In the genomic region with DNA sequence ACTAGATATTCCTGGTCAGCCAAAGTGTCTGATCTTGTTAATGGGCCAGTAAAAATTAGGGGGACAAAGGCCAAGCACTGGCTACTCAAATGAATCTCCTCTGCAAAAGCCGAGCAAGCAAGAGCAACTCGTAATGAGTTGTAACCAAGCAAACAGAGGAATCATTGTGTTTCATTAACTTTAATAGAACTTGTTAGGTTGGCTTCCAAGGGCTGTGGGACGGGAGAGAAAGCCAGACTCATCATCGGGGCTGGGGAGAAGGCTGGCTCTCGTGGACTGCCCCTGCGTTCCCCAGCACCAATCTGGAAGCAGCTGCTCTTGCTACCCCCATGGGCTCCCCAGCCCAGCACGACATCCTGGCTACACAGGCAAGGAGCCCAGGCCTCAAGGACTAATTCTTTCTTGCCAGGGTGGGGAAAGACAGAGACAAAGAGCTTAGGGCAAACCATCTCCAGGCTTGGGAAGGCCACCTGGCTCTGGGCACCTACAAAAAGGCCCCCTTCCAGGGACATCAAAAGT, we compare ENCODE assay signal across 24 cellular contexts. TPM values are rescaled to one million over a fixed set of nuclear protein-coding genes. Genes with fewer than 3 reads are reported as not detected.
"Had no signal": no experiment of that assay in that cellular context is flagged by ENCODE, and none has a peak within 500 bp of the region (broad histone marks: within the 10 kb centered on the region; RNA-seq: fewer than 3 reads in every experiment).

No MANE protein-coding gene starts in this region.

- H3K4me1 ChIP-seq: esophagus muscularis mucosa, gastroesophageal sphincter had no signal

- DNase-seq: activated CD4-positive, alpha-beta T cell treated with anti-CD3 and anti-CD28 coated beads, Interleukin-2, amount 10 ng/mL, durations not matched to agents 7 days and 5 days; activated CD4-positive, CD25-positive, alpha-beta regulatory T cell treated with anti-CD3 and anti-CD28 coated beads, Interleukin-2, amount 50 U/mL, for 72 hours; activated CD8-positive, alpha-beta T cell treated with anti-CD3 and anti-CD28 coated beads, Interleukin-2, amount 10 ng/mL, durations not matched to agents 7 days and 5 days; activated gamma-delta T cell treated with Interleukin-2 at 50 U/mL for 16 hours; aorta; central memory CD4-positive, alpha-beta T cell; dermis blood vessel endothelial cell; effector CD8-positive, alpha-beta T cell; occipital lobe; retina; stimulated activated CD4-positive, alpha-beta T cell treated with anti-CD3 and anti-CD28 coated beads, Interleukin-4, amount 100 ng/mL, for 24 hours; stimulated activated naive CD4-positive, alpha-beta T cell treated with Interleukin-2 at 50 U/mL for 16 hours; T-cell; WERI-Rb-1 had no signal

- H3K36me3 Mint-ChIP-seq: activated naive CD4-positive, alpha-beta T cell treated with anti-CD3 and anti-CD28 coated beads, Interleukin-2, amount 50 U/mL, for 24 hours; brain; memory B cell; T-cell had no signal

- H3K36me3 ChIP-seq: esophagus muscularis mucosa, gastroesophageal sphincter, heart left ventricle, thyroid gland, WERI-Rb-1 had no signal

- H3K27ac Mint-ChIP-seq: activated CD4-positive, alpha-beta T cell treated with anti-CD3 and anti-CD28 coated beads, Interleukin-2, amount 10 ng/mL, durations not matched to agents 7 days and 5 days; activated CD8-positive, alpha-beta T cell treated with anti-CD3 and anti-CD28 coated beads, Interleukin-2, amount 10 ng/mL, durations not matched to agents 7 days and 5 days; activated naive CD4-positive, alpha-beta T cell treated with anti-CD3 and anti-CD28 coated beads, Interleukin-2, amount 50 U/mL, for 24 hours; memory B cell; progenitor cell of endocrine pancreas; T-cell; T-helper 2 cell treated with Interferon-gamma antibody and Interleukin-4, amounts not matched to agents 5 μg/mL and 100 μg/mL, for 36 hours had no signal

- ATAC-seq: activated CD8-positive, alpha-beta T cell treated with anti-CD3 and anti-CD28 coated beads, Interleukin-2, amount 10 ng/mL, durations not matched to agents 7 days and 5 days; gastroesophageal sphincter; T-cell had no signal

- H3K27me3 ChIP-seq: esophagus muscularis mucosa, heart left ventricle, thyroid gland had no signal

- H3K9me3 ChIP-seq: esophagus muscularis mucosa, gastroesophageal sphincter, heart left ventricle, thyroid gland had no signal

- H3K9me3 Mint-ChIP-seq: activated CD4-positive, alpha-beta T cell treated with anti-CD3 and anti-CD28 coated beads, Interleukin-2, amount 10 ng/mL, durations not matched to agents 7 days and 5 days; activated naive CD4-positive, alpha-beta T cell treated with anti-CD3 and anti-CD28 coated beads, Interleukin-2, amount 50 U/mL, for 24 hours; memory B cell; nephron; T-cell; T-helper 2 cell treated with Interferon-gamma antibody and Interleukin-4, amounts not matched to agents 5 μg/mL and 100 μg/mL, for 36 hours had no signal

- H3K4me1 Mint-ChIP-seq: activated CD4-positive, alpha-beta T cell treated with anti-CD3 and anti-CD28 coated beads, Interleukin-2, amount 10 ng/mL, durations not matched to agents 7 days and 5 days; activated naive CD4-positive, alpha-beta T cell treated with anti-CD3 and anti-CD28 coated beads, Interleukin-2, amount 50 U/mL, for 24 hours; T-cell had no signal

- H3K4me3 ChIP-seq: esophagus muscularis mucosa, gastroesophageal sphincter, heart left ventricle, thyroid gland had no signal

- H3K4me3 Mint-ChIP-seq: activated CD4-positive, alpha-beta T cell treated with anti-CD3 and anti-CD28 coated beads, Interleukin-2, amount 10 ng/mL, durations not matched to agents 7 days and 5 days; activated CD8-positive, alpha-beta T cell treated with anti-CD3 and anti-CD28 coated beads, Interleukin-2, amount 10 ng/mL, durations not matched to agents 7 days and 5 days; activated naive CD4-positive, alpha-beta T cell treated with anti-CD3 and anti-CD28 coated beads, Interleukin-2, amount 50 U/mL, for 24 hours; brain; memory B cell; nephron; T-cell; T-helper 2 cell treated with Interferon-gamma antibody and Interleukin-4, amounts not matched to agents 5 μg/mL and 100 μg/mL, for 36 hours had no signal

- H3K27ac ChIP-seq: esophagus muscularis mucosa, gastroesophageal sphincter, WERI-Rb-1 had no signal

RNA-seq across cellular contexts. Expression of gene SCUBE3, which starts 10.5 kb away (rescaled TPM):
- total RNA-seq: activated CD4-positive, alpha-beta T cell treated with anti-CD3 and anti-CD28 coated beads, Interleukin-2, amount 10 ng/mL, durations not matched to agents 7 days and 5 days had no signal
